Comparison of ENCODE assay signal across 1 cellular context in the genomic region with DNA sequence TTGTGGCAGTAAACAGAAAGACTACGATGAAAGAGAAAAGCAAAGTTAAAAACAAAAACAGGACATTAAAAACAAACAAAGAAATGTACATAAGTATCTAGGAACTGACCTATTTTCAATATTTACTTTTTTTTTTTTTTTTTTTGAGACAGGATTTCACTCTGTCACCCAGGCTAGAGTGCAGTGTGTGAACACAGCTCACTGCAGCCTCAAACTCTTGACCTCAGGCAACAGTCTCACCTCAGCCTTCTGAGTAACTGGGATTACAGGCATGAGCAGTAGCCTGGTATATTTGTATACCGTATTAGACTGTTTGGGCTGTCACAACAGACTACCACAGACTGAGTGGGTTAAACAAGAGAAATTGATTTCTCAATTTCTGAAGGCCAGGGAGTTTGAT.
TF ChIP-seq lines count a peak whose summit lies in the region.

No MANE protein-coding gene starts in this region.

TF ChIP-seq in HepG2, 621 proteins besides CTCF, POLR2A, EP300 and RAD21:
- TF ChIP-seq RNF2 (conservative IDR thresholded peaks at IDR 0.05; ENCODE audit: low read depth) (no peak), TP53 (CRISPR knock-in tag; conservative IDR thresholded peaks at IDR 0.05) (no peak), ZNF337 (CRISPR knock-in tag; IDR thresholded peaks at IDR 0.05; ENCODE audit: borderline replicate concordance, low read depth) (no peak), NPAS2 (CRISPR knock-in tag; IDR thresholded peaks at IDR 0.05; ENCODE audit: borderline replicate concordance) (no peak), ZNF570 (CRISPR knock-in tag; IDR thresholded peaks at IDR 0.05; ENCODE audit: borderline replicate concordance) (no peak), ZNF879 (CRISPR knock-in tag; IDR thresholded peaks at IDR 0.05) (no peak), HCFC1 (IDR thresholded peaks at IDR 0.05; ENCODE audit: low read depth, low read length) (no peak), ZNF674 (CRISPR knock-in tag; IDR thresholded peaks at IDR 0.05; ENCODE audit: low read depth) (no peak), BRD4 (CRISPR knock-in tag; IDR thresholded peaks at IDR 0.05) (no peak), TCF7 (IDR thresholded peaks at IDR 0.05; ENCODE audit: low read depth) (no peak)
